15 cellular contexts compared by ENCODE assay signal in the genomic region with DNA sequence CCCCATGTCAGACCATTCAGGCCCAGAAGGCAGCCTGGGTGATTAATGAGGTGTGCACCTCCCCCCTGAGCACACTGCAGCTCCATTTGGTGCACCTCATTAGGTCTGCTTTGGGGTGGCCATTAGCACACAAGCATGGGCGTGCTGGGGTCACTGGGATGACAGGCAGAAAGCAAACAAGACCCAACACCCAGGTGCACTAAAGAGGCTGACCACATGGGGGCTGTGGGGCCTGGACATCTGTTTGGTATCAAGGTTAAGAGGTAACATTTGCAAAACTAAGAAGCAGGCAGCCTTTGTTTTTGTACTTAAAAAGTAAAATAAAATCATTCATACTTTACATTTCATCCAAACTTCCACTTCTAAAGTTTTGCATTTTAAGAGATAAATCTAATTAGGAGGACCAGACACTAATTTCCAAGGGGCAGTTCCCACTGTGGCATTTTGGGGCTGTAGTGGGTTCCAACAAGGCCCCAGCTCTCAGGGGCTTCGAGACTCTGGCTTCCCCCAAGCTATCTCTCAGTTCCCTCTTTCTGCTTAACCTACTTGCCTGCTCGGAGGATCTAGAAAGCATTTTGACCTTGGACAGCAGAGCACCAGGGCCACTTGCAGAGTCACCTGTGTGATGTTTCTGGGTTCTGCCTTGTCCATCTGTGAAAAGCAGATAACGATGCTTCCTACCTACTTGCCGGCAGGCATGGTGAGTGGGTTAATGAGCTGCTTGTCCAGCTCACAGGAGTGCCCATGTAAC.
DNase-seq lines count a peak whose midpoint lies in the region; ATAC-seq, FAIRE-seq and TF ChIP-seq lines count a peak whose summit lies in the region.
"Had no signal": no experiment of that assay in that cellular context is flagged by ENCODE, and none has a peak within 500 bp of the region (broad histone marks: within the 10 kb centered on the region; RNA-seq: fewer than 3 reads in every experiment).

No MANE protein-coding gene starts in this region.

- H3K27ac ChIP-seq in osteoblast (ENCODE audit: low read depth, low read length), result no peak overlapping the region
- H3K27ac ChIP-seq: suprapubic skin had no signal

- H3K4me3 ChIP-seq in osteoblast (ENCODE audit: insufficient read depth, low read length), result no peak overlapping the region
- H3K4me3 ChIP-seq: suprapubic skin had no signal

- FAIRE-seq in D721Med (lab: Jason Lieb, UNC), result no peak
- FAIRE-seq: TTC549 had no signal

- no peak overlapping the region for H3K4me2 ChIP-seq in osteoblast (ENCODE audit: insufficient read depth, low read length)

- H3K36me3 ChIP-seq in osteoblast (ENCODE audit: insufficient read depth, low read length), result no peaks in the 10 kb centered on the region
- H3K36me3 ChIP-seq: suprapubic skin had no signal

- no peak overlapping the region for H2AFZ ChIP-seq in osteoblast (ENCODE audit: low read length)

- no peaks in the 10 kb centered on the region for H3K9me3 ChIP-seq in osteoblast (ENCODE audit: low read depth, low read length)
- H3K9me3 ChIP-seq: suprapubic skin had no signal

- no peaks in the 10 kb centered on the region for H4K20me1 ChIP-seq in osteoblast (ENCODE audit: insufficient read depth, low read length)

- no peaks in the 10 kb centered on the region for H3K27me3 ChIP-seq in osteoblast (ENCODE audit: insufficient read depth, low read length)
- H3K27me3 ChIP-seq: suprapubic skin had no signal

- no peaks in the 10 kb centered on the region for H3K79me2 ChIP-seq in osteoblast (ENCODE audit: insufficient read depth, low read length)

- H3K4me1 ChIP-seq in osteoblast (ENCODE audit: insufficient read depth, low read length), result no peaks in the 10 kb centered on the region
- H3K4me1 ChIP-seq: suprapubic skin had no signal

- DNase-seq in SHP77 (lab: John Stamatoyannopoulos, UW) (peak; percentile 10 to 26), SHP77 treated with DMSO at 0.1 percent for 48 hours (lab: John Stamatoyannopoulos, UW) (no peak), SW480 (ENCODE audit: low spot score) (peak; percentile 41), osteoblast (ENCODE audit: insufficient read length, low spot score, missing footprints) (no peak), activated gamma-delta T cell treated with Interleukin-2 at 50 U/mL for 16 hours (no peak), D721Med (ENCODE audit: insufficient read length, low spot score) (no peak), RKO (ENCODE audit: low spot score) (no peak)
- DNase-seq: activated T-cell treated with anti-CD3 and anti-CD28 coated beads for 4 hours, DMS79 treated with DMSO at 0.1 percent for 48 hours, HFFc6, NCI-H1092 treated with DMSO at 0.1 percent for 48 hours, OCI-M1 had no signal

- peak; percentile 57 for ATAC-seq in HG03025 (IDR thresholded peaks at IDR 0.05; ENCODE audit: low FRiP score, unreplicated experiment)

- TF ChIP-seq CTCF in osteoblast (IDR thresholded peaks at IDR 0.05; ENCODE audit: extremely low read depth, low read depth, low read length) (peak; percentile 4), D721Med (IDR thresholded peaks at IDR 0.05; ENCODE audit: insufficient read depth, missing control alignments) (no peak)

Comparison
In these comparisons a context has a peak if more than half of its experiments do, and no peak if none do; other contexts are left out.
1. DNase-seq: peak in SHP77 (2 of 2) and SW480 (single experiment); none in SHP77 treated with DMSO at 0.1 percent for 48 hours (single experiment), osteoblast (single experiment), activated gamma-delta T cell treated with Interleukin-2 at 50 U/mL for 16 hours (single experiment), D721Med (single experiment) and RKO (single experiment).